In the genomic region with DNA sequence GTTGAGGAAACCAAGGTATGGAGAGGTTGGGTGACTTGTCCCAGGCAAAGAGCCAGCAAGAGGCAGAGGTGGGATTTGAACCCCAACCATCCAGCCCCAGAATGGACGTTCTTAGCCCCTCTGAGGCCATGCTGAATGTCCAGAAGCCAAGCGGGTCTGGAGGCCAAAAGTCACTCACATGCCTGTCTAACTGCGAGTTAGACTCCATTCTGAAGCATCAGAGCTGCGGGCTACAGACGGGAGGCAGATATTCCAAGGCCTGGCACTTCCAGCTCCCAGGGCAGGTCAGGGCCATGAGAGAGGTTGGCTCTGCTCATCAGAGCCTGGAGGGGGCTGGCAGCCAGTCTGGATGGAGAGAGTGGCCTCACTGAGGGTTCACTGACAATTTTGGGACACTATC, we compare ENCODE assay signal across 22 cellular contexts.
DNase-seq lines count a peak whose midpoint lies in the region; ATAC-seq, FAIRE-seq and TF ChIP-seq lines count a peak whose summit lies in the region.
"Had no signal": no experiment of that assay in that cellular context is flagged by ENCODE, and none has a peak within 500 bp of the region (broad histone marks: within the 10 kb centered on the region; RNA-seq: fewer than 3 reads in every experiment).

No MANE protein-coding gene starts in this region.

- H3K4me2 ChIP-seq in HepG2 (ENCODE audit: low read depth, low read length) = no peak overlapping the region

- in situ Hi-C loops in HepG2 (cut with HindIII; ENCODE audit: extremely low pct_ligation_motif_present, low pct_unique_long_range_greater_than_20kb) = no loop called here

- DNase-seq in right lobe of liver (peak; percentile 10 to 41 (median 26)), HepG2 (ENCODE audit: low spot score) (no peak), dorsolateral prefrontal cortex (peak in 7 of 10 donors; percentile 1 to 23 (median 12)), posterior vena cava (ENCODE audit: low spot score) (peak; percentile 63), vagina (ENCODE audit: extremely low spot score in 2 of 2) (peak; percentile 76 to 85), caudate nucleus (lab: John Stamatoyannopoulos, UW) (no peak), Calu3 (no peak)
- DNase-seq: Caco-2; CD4-positive, CD25-positive, alpha-beta regulatory T cell; EL; KBM-7; MV-4-11; NCI-H1417 treated with DMSO at 0.1 percent for 48 hours; NCI-H1930; NCI-H2171 treated with DMSO at 0.1 percent for 48 hours; NCI-H446 treated with DMSO at 0.1 percent for 48 hours; NCI-H748 treated with DMSO at 0.1 percent for 48 hours had no signal

- no peaks in the 10 kb centered on the region for H3K4me1 Mint-ChIP-seq in Calu3 (ENCODE audit: low read depth, unreplicated experiment)

- TF ChIP-seq RAD21 in HepG2 (CRISPR knock-in tag; IDR thresholded peaks at IDR 0.05) = no peak

- H3K9me3 Mint-ChIP-seq in Calu3 (ENCODE audit: low read depth, unreplicated experiment) = peaks cover 16% of the 10 kb centered on the region

- BruUV-seq in HepG2 (replicated peaks; lab: Mats Ljungman, UMichigan) (no TSS peak), Calu3 (replicated peaks; lab: Mats Ljungman, UMichigan) (no TSS peak)

- H3K4me3 ChIP-seq in right lobe of liver (no peak overlapping the region), HepG2 (replicated peaks in 1 of 3; ENCODE audit: insufficient read depth in 1 of 3, low read depth in 2 of 3, low read length in 3 of 3) (no peak overlapping the region), dorsolateral prefrontal cortex (no peak overlapping the region), vagina (no peak overlapping the region)
- H3K4me3 ChIP-seq: HAP-1, SJSA1 had no signal

- TF ChIP-seq EP300 in HepG2 (IDR thresholded peaks at IDR 0.05; ENCODE audit: low read depth in 2 of 2, low read length in 2 of 2) (no peak), HepG2 (CRISPR knock-in tag; IDR thresholded peaks at IDR 0.05; ENCODE audit: borderline replicate concordance) (no peak)

- H3K27ac Mint-ChIP-seq in Calu3 (ENCODE audit: unreplicated experiment) = no peak overlapping the region
- H3K27ac Mint-ChIP-seq: CD4-positive, CD25-positive, alpha-beta regulatory T cell had no signal

- no peak overlapping the region for H3K9ac ChIP-seq in HepG2 (ENCODE audit: insufficient read depth, low read depth, low read length)

- no peak overlapping the region for H2AFZ ChIP-seq in HepG2 (ENCODE audit: low read length)

- FAIRE-seq in HepG2 (lab: Jason Lieb, UNC) = no peak
- FAIRE-seq: GM19239 had no signal

- H3K27ac ChIP-seq in right lobe of liver = no peak overlapping the region
- H3K27ac ChIP-seq in HepG2 (ENCODE audit: extremely low read length, insufficient read depth, low read length) = no peak overlapping the region
- H3K27ac ChIP-seq in dorsolateral prefrontal cortex = no peak overlapping the region
- no peak overlapping the region for H3K27ac ChIP-seq in vagina
- no peak overlapping the region for H3K27ac ChIP-seq in caudate nucleus (ENCODE audit: low read depth, low read length)
- H3K27ac ChIP-seq: RWPE1, SJSA1 had no signal

- H3K36me3 Mint-ChIP-seq in Calu3 (ENCODE audit: insufficient read depth, unreplicated experiment) = no peaks in the 10 kb centered on the region
- H3K36me3 Mint-ChIP-seq: CD4-positive, CD25-positive, alpha-beta regulatory T cell had no signal

- H3K79me2 ChIP-seq in HepG2 (ENCODE audit: insufficient read depth, low read length) = no peaks in the 10 kb centered on the region

- TF ChIP-seq POLR2A in right lobe of liver (IDR thresholded peaks at IDR 0.05) = no peak
- TF ChIP-seq POLR2A in HepG2 (IDR thresholded peaks at IDR 0.05; ENCODE audit: insufficient read depth in 1 of 2, low read depth in 2 of 2, low read length in 2 of 2) = no peak
- no peak for TF ChIP-seq POLR2A in vagina (IDR thresholded peaks at IDR 0.05)

- no peak for TF ChIP-seq CTCF in right lobe of liver (IDR thresholded peaks at IDR 0.05)
- TF ChIP-seq CTCF in HepG2 (CRISPR knock-in tag; IDR thresholded peaks at IDR 0.05) = no peak
- TF ChIP-seq CTCF in dorsolateral prefrontal cortex (IDR thresholded peaks at IDR 0.05 in 54 of 56, conservative IDR thresholded peaks at IDR 0.05 in 2 of 56; ENCODE audit: low read depth in 1 of 56, partially characterized antibody in 56 of 56) = no peak
- TF ChIP-seq CTCF in vagina (IDR thresholded peaks at IDR 0.05) = no peak
- TF ChIP-seq CTCF in Calu3 (IDR thresholded peaks at IDR 0.05; ENCODE audit: unreplicated experiment) = no peak

- H3K4me1 ChIP-seq in right lobe of liver (peaks cover 0 to 16% (median 6%) of the 10 kb centered on the region in 4 donors), HepG2 (ENCODE audit: insufficient read depth, low read length) (peaks cover 17% of the 10 kb centered on the region), vagina (no peaks in the 10 kb centered on the region)
- H3K4me1 ChIP-seq: Caco-2, HAP-1, SJSA1 had no signal

- no peaks in the 10 kb centered on the region for H3K27me3 Mint-ChIP-seq in Calu3 (ENCODE audit: unreplicated experiment)
- H3K27me3 Mint-ChIP-seq: CD4-positive, CD25-positive, alpha-beta regulatory T cell had no signal

- CTCF ChIA-PET in HepG2 (lab: Yijun Ruan, JAX; ENCODE audit: low intra/inter-chr PET ratio, low total read pairs) (no interaction called here), Calu3 (lab: Charles Lee) (no interaction called here)

- no peaks in the 10 kb centered on the region for H3K27me3 ChIP-seq in right lobe of liver
- H3K27me3 ChIP-seq in HepG2 (ENCODE audit: control insufficient read depth in 1 of 2, insufficient read depth in 2 of 2, low read length in 2 of 2) = peaks cover 0 to 2% of the 10 kb centered on the region in 2 experiments; a peak in 1 of 5 replicates
- peaks cover 0 to 42% (median 7%) of the 10 kb centered on the region in 45 donors for H3K27me3 ChIP-seq in dorsolateral prefrontal cortex
- no peaks in the 10 kb centered on the region for H3K27me3 ChIP-seq in vagina
- H3K27me3 ChIP-seq: SJSA1 had no signal

- intact Hi-C loops in right lobe of liver (cut with DNase I) (no loop called here), HepG2 (cut with micrococcal nuclease; ENCODE audit: unreplicated experiment) (no loop called here), dorsolateral prefrontal cortex (cut with DNase I) (no loop called here), posterior vena cava (cut with DNase I) (no loop called here), vagina (cut with DNase I) (loop anchor here (5.0 kb wide), 1 partner anchor 961 kb away; a partner anchor contains a TSS), Calu3 (cut with micrococcal nuclease; ENCODE audit: unreplicated experiment) (no loop called here)

- H3K36me3 ChIP-seq in right lobe of liver (no peaks in the 10 kb centered on the region), HepG2 (replicated peaks in 1 of 2; ENCODE audit: control insufficient read depth in 1 of 2, insufficient read depth in 2 of 2, low read length in 2 of 2) (no peaks in the 10 kb centered on the region), vagina (no peaks in the 10 kb centered on the region)
- H3K36me3 ChIP-seq: HAP-1, SJSA1 had no signal

- no peaks in the 10 kb centered on the region for H3K9me3 ChIP-seq in right lobe of liver
- H3K9me3 ChIP-seq in HepG2 (ENCODE audit: low read length) = no peaks in the 10 kb centered on the region
- H3K9me3 ChIP-seq in vagina = no peaks in the 10 kb centered on the region
- H3K9me3 ChIP-seq: Caco-2, HAP-1 had no signal

- no peak overlapping the region for H3K4me3 Mint-ChIP-seq in Calu3 (ENCODE audit: low read depth, unreplicated experiment)
- H3K4me3 Mint-ChIP-seq: CD4-positive, CD25-positive, alpha-beta regulatory T cell had no signal

- H4K20me1 ChIP-seq in HepG2 (ENCODE audit: insufficient read depth, low read length) = no peaks in the 10 kb centered on the region

- ATAC-seq in right lobe of liver (no peak), HepG2 (no peak), GM21526 (IDR thresholded peaks at IDR 0.05; ENCODE audit: low FRiP score, unreplicated experiment) (no peak)

- 40% methylated on average over 1 of the region's 5 CpGs for WGBS in right lobe of liver (ENCODE audit: insufficient coverage, low coverage, low lambda C conversion rate, missing lambda C conversion rate)
- no CpG with 5 or more reads among the region's 5 CpGs for WGBS in HepG2 (ENCODE audit: low lambda C conversion rate)

- POLR2A ChIA-PET in HepG2 (lab: Yijun Ruan, JAX) = no interaction called here

TF ChIP-seq in HepG2, 621 proteins besides CTCF, POLR2A, EP300 and RAD21:
- TF ChIP-seq ZNF224 (CRISPR knock-in tag; IDR thresholded peaks at IDR 0.05) (no peak), ETV5 (CRISPR knock-in tag; IDR thresholded peaks at IDR 0.05; ENCODE audit: borderline replicate concordance) (no peak), ETV6 (CRISPR knock-in tag; conservative IDR thresholded peaks at IDR 0.05) (no peak), MYNN (CRISPR knock-in tag; IDR thresholded peaks at IDR 0.05; ENCODE audit: low read depth) (no peak), JUNB (CRISPR knock-in tag; IDR thresholded peaks at IDR 0.05; ENCODE audit: borderline replicate concordance) (no peak), KLF9 (CRISPR knock-in tag; IDR thresholded peaks at IDR 0.05; ENCODE audit: low read depth) (no peak), HNF4A (CRISPR knock-in tag; IDR thresholded peaks at IDR 0.05) (no peak), DNMT3B (CRISPR knock-in tag; conservative IDR thresholded peaks at IDR 0.05) (no peak), RFX3 (CRISPR knock-in tag; IDR thresholded peaks at IDR 0.05) (no peak), ZBTB7B (CRISPR knock-in tag; IDR thresholded peaks at IDR 0.05) (no peak)
- TF ChIP-seq, protein P1, sequence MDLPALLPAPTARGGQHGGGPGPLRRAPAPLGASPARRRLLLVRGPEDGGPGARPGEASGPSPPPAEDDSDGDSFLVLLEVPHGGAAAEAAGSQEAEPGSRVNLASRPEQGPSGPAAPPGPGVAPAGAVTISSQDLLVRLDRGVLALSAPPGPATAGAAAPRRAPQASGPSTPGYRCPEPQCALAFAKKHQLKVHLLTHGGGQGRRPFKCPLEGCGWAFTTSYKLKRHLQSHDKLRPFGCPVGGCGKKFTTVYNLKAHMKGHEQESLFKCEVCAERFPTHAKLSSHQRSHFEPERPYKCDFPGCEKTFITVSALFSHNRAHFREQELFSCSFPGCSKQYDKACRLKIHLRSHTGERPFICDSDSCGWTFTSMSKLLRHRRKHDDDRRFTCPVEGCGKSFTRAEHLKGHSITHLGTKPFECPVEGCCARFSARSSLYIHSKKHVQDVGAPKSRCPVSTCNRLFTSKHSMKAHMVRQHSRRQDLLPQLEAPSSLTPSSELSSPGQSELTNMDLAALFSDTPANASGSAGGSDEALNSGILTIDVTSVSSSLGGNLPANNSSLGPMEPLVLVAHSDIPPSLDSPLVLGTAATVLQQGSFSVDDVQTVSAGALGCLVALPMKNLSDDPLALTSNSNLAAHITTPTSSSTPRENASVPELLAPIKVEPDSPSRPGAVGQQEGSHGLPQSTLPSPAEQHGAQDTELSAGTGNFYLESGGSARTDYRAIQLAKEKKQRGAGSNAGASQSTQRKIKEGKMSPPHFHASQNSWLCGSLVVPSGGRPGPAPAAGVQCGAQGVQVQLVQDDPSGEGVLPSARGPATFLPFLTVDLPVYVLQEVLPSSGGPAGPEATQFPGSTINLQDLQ (CRISPR knock-in tag; IDR thresholded peaks at IDR 0.05) = no peak
TF ChIP-seq in HepG2: peak in this region for 0.

Comparison
In these comparisons a context has a peak if more than half of its experiments do, and no peak if none do; other contexts are left out.
1. DNase-seq: peak in right lobe of liver (3 of 3), dorsolateral prefrontal cortex (7 of 10), posterior vena cava (single experiment) and vagina (2 of 2); none in HepG2 (single experiment), caudate nucleus (0 of 61) and Calu3 (single experiment).